Comparison of ENCODE assay signal across 1 cellular context in the genomic region with DNA sequence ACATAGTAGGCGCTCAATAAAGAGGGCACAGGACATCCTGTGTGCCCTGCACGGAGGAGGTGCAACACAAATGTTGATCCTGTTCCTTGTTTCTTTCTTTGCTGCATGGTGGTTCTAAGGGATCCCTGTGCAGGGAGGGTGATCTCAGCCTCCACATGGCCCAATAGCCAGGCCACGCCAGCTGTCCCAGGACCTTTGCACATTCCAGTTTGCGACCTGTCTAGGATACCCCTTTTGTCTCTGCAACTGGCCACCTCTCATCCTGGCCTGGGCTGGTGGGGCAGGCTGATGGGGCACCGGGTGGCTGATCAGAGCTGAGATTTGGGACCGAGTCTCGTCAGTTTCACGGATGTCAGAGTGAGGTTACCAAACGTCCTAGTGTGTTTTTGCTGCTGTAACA.
TF ChIP-seq lines count a peak whose summit lies in the region.

No MANE protein-coding gene starts in this region.

TF ChIP-seq in K562, 482 proteins besides CTCF, POLR2A, EP300 and RAD21:
- TF ChIP-seq ZNF253 (CRISPR knock-in tag; conservative IDR thresholded peaks at IDR 0.05) (no peak), NCOA2 (IDR thresholded peaks at IDR 0.05; ENCODE audit: partially characterized antibody in 2 of 2) (no peak), ZKSCAN1 (IDR thresholded peaks at IDR 0.05; ENCODE audit: low read depth, low read length) (peak; percentile 65; the same call in 1 of the 2 replicates), MTF1 (CRISPR knock-in tag; IDR thresholded peaks at IDR 0.05; ENCODE audit: borderline replicate concordance) (no peak), LARP7 (IDR thresholded peaks at IDR 0.05) (no peak)
- TF ChIP-seq, protein P1, sequence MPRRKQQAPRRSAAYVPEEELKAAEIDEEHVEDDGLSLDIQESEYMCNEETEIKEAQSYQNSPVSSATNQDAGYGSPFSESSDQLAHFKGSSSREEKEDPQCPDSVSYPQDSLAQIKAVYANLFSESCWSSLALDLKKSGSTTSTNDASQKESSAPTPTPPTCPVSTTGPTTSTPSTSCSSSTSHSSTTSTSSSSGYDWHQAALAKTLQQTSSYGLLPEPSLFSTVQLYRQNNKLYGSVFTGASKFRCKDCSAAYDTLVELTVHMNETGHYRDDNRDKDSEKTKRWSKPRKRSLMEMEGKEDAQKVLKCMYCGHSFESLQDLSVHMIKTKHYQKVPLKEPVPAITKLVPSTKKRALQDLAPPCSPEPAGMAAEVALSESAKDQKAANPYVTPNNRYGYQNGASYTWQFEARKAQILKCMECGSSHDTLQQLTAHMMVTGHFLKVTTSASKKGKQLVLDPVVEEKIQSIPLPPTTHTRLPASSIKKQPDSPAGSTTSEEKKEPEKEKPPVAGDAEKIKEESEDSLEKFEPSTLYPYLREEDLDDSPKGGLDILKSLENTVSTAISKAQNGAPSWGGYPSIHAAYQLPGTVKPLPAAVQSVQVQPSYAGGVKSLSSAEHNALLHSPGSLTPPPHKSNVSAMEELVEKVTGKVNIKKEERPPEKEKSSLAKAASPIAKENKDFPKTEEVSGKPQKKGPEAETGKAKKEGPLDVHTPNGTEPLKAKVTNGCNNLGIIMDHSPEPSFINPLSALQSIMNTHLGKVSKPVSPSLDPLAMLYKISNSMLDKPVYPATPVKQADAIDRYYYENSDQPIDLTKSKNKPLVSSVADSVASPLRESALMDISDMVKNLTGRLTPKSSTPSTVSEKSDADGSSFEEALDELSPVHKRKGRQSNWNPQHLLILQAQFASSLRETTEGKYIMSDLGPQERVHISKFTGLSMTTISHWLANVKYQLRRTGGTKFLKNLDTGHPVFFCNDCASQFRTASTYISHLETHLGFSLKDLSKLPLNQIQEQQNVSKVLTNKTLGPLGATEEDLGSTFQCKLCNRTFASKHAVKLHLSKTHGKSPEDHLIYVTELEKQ (CRISPR knock-in tag; IDR thresholded peaks at IDR 0.05) = no peak
